1 cellular context compared by ENCODE assay signal in genomic region chr16:3861808-3862451, GRCh38.
TF ChIP-seq lines count a peak whose summit lies in the region.

No MANE protein-coding gene starts in this region.

TF ChIP-seq in K562, 482 proteins besides CTCF, POLR2A, EP300 and RAD21 (continued from another document and continues in another):
- TF ChIP-seq RERE (CRISPR knock-in tag; IDR thresholded peaks at IDR 0.05; ENCODE audit: borderline replicate concordance) (no peak), ZNF197 (CRISPR knock-in tag; IDR thresholded peaks at IDR 0.05; ENCODE audit: low read depth) (no peak), ETV6 (IDR thresholded peaks at IDR 0.05; ENCODE audit: borderline replicate concordance in 1 of 2, low read depth in 2 of 2, low read length in 1 of 2) (no peak), ETV6 (CRISPR knock-in tag; IDR thresholded peaks at IDR 0.05; ENCODE audit: borderline replicate concordance) (no peak), MAX (CRISPR knock-in tag; IDR thresholded peaks at IDR 0.05) (no peak), MYNN (IDR thresholded peaks at IDR 0.05) (no peak), MYNN (CRISPR knock-in tag; IDR thresholded peaks at IDR 0.05) (no peak), MEF2D (tag; conservative IDR thresholded peaks at IDR 0.05; ENCODE audit: low read depth) (no peak), FOXP4 (CRISPR knock-in tag; IDR thresholded peaks at IDR 0.05; ENCODE audit: borderline replicate concordance) (no peak), UBTF (IDR thresholded peaks at IDR 0.05; ENCODE audit: borderline replicate concordance in 1 of 2, low read depth in 2 of 2, low read length in 2 of 2) (0 out of 4 replicates have a peak, but pooled peaks have one; percentile 69 to 78), SOX6 (IDR thresholded peaks at IDR 0.05) (peak; percentile 61), MBD2 (IDR thresholded peaks at IDR 0.05; ENCODE audit: borderline replicate concordance, low read depth) (no peak), MLX (CRISPR knock-in tag; conservative IDR thresholded peaks at IDR 0.05) (no peak), SUPT5H (IDR thresholded peaks at IDR 0.05) (no peak), CREB3 (tag; conservative IDR thresholded peaks at IDR 0.05; ENCODE audit: low read depth) (no peak), CREM (IDR thresholded peaks at IDR 0.05; ENCODE audit: low read depth) (no peak), GMEB1 (CRISPR knock-in tag; IDR thresholded peaks at IDR 0.05) (no peak), ZNF212 (CRISPR knock-in tag; IDR thresholded peaks at IDR 0.05) (no peak), ZNF143 (CRISPR knock-in tag; IDR thresholded peaks at IDR 0.05) (no peak), MECOM (CRISPR knock-in tag; IDR thresholded peaks at IDR 0.05) (no peak), ARID1B (IDR thresholded peaks at IDR 0.05) (peak; percentile 19; the same call in 1 of the 2 replicates), YY1 (IDR thresholded peaks at IDR 0.05; ENCODE audit: borderline replicate concordance in 1 of 3, control insufficient read depth in 1 of 3, extremely low read depth in 1 of 3, insufficient read depth in 3 of 3, insufficient read length in 1 of 3, insufficient replicate concordance in 2 of 3, low read depth in 1 of 3, low read length in 2 of 3) (peak in 1 of 3 experiments; percentile 39), MAZ (CRISPR knock-in tag; conservative IDR thresholded peaks at IDR 0.05 in 1 of 2, IDR thresholded peaks at IDR 0.05 in 1 of 2) (peak in 1 of 2 experiments; percentile 75; a peak in 2 of 4 replicates), ARID3B (CRISPR knock-in tag; IDR thresholded peaks at IDR 0.05; ENCODE audit: borderline replicate concordance) (no peak), RBM34 (IDR thresholded peaks at IDR 0.05; ENCODE audit: borderline replicate concordance, insufficient read depth, low read length) (no peak), SRSF3 (IDR thresholded peaks at IDR 0.05; ENCODE audit: insufficient read depth, low read length) (no peak), CEBPZ (IDR thresholded peaks at IDR 0.05; ENCODE audit: borderline replicate concordance, low read depth, low read length) (no peak), ZNF695 (CRISPR knock-in tag; IDR thresholded peaks at IDR 0.05) (no peak), PTRF (tag; IDR thresholded peaks at IDR 0.05) (no peak), RCOR1 (IDR thresholded peaks at IDR 0.05; ENCODE audit: borderline replicate concordance in 1 of 2, low read depth in 2 of 2, low read length in 2 of 2) (peak in 1 of 2 experiments; percentile 15; a peak in 1 of 4 replicates), BRD9 (IDR thresholded peaks at IDR 0.05; ENCODE audit: low read depth, partially characterized antibody) (no peak), TEAD2 (tag; IDR thresholded peaks at IDR 0.05) (no peak), ELF4 (CRISPR knock-in tag; IDR thresholded peaks at IDR 0.05) (no peak)
